9 cellular contexts compared by ENCODE assay signal in genomic region chr22:50242406-50242949, GRCh38. TPM values are rescaled to one million over a fixed set of nuclear protein-coding genes. Genes with fewer than 3 reads are reported as not detected.
A peak's percentile ranks its signal among the peaks of the same experiment; 100 is the strongest.
DNase-seq lines count a peak whose midpoint lies in the region; ATAC-seq, FAIRE-seq and TF ChIP-seq lines count a peak whose summit lies in the region.
"Had no signal": no experiment of that assay in that cellular context is flagged by ENCODE, and none has a peak within 500 bp of the region (broad histone marks: within the 10 kb centered on the region; RNA-seq: fewer than 3 reads in every experiment).

No MANE protein-coding gene starts in this region.

- intact Hi-C loops in GM12878 (cut with micrococcal nuclease; ENCODE audit: unreplicated experiment) = loop anchor here (5.0 to 10.0 kb wide), 2 partner anchors 232 to 380 kb away; partner anchors contain the start of gene SBF1
- intact Hi-C loops in posterior cingulate gyrus (cut with DNase I) = loop anchor here (10.0 kb wide), 1 partner anchor 262 kb away; the partner anchor contains the start of genes LMF2 and NCAPH2
- intact Hi-C loops in left colon (cut with DNase I, micrococcal nuclease) = no loop called here

- no peak for ATAC-seq in GM12878
- ATAC-seq in GM21723 (IDR thresholded peaks at IDR 0.05; ENCODE audit: unreplicated experiment) = no peak
- ATAC-seq in left colon = no peak

- H3K4me1 ChIP-seq in GM12878 (ENCODE audit: control insufficient read depth, insufficient read depth, low read length) (peaks cover 10% of the 10 kb centered on the region), muscle layer of duodenum (ENCODE audit: control insufficient read depth in 1 of 2, insufficient read depth in 2 of 2, low read length in 2 of 2) (peaks cover 8 to 42% of the 10 kb centered on the region in 2 donors)

- in situ Hi-C loops in GM12878 (cut with MboI) = no loop called here

- CTCF ChIA-PET in AG04450 (lab: Charles Lee) = interaction anchor here (0.7 to 2.6 kb wide), 6 partner anchors 8 to 124 kb away, joined by 3 to 14 read pairs (median 6); partner anchors contain the start of gene HDAC10
- CTCF ChIA-PET in GM12878 (lab: Yijun Ruan, JAX) = interaction anchor here (0.5 to 3.8 kb wide), 11 partner anchors 8 to 379 kb away, joined by 3 to 24 read pairs (median 3); partner anchors contain the start of gene HDAC10

- DNase-seq in AG04450 (ENCODE audit: low read depth, low spot score) = no peak
- DNase-seq in HFFc6 = no peak
- DNase-seq in GM12878 (ENCODE audit: low read depth, low spot score) = no peak
- DNase-seq in stimulated activated CD4-positive, alpha-beta T cell treated with anti-CD3 and anti-CD28 coated beads, Interleukin-12 subunit alpha, Interleukin-12 subunit beta, amount 100 ng/mL, for 4 hours = no peak
- DNase-seq in posterior cingulate gyrus = no peak
- no peak for DNase-seq in left colon

- WGBS in GM12878 (ENCODE audit: insufficient coverage, insufficient replicate concordance, low lambda C conversion rate, missing lambda C conversion rate) = 47% methylated on average over 14 of the region's 14 CpGs

- no peak overlapping the region for H2AFZ ChIP-seq in GM12878 (ENCODE audit: control insufficient read depth, low read depth, low read length)

- POLR2A ChIA-PET in AG04450 (lab: Yijun Ruan, JAX) (no interaction called here), GM12878 (lab: Charles Lee) (interaction anchor here (0.7 to 1.2 kb wide), 4 partner anchors 8 to 398 kb away, joined by 3 to 5 read pairs (median 4); partner anchors contain the start of gene HDAC10)

- H3K9me3 ChIP-seq in AG04450 (ENCODE audit: control insufficient read depth, insufficient read depth, low read length) (peaks cover 4% of the 10 kb centered on the region; the same call in 1 of the 2 replicates), GM12878 (replicated peaks; ENCODE audit: control insufficient read depth, insufficient read depth, low read length) (no peaks in the 10 kb centered on the region), muscle layer of duodenum (ENCODE audit: control insufficient read depth in 1 of 2, low read length in 2 of 2) (no peaks in the 10 kb centered on the region)
- H3K9me3 ChIP-seq: neutrophil had no signal

- no TSS peak for BruUV-seq in GM12878 (replicated peaks; lab: Mats Ljungman, UMichigan)

- H3K27ac ChIP-seq in AG04450 (ENCODE audit: low read depth, low read length) = no peak overlapping the region
- no peak overlapping the region for H3K27ac ChIP-seq in GM12878 (ENCODE audit: control insufficient read depth, insufficient read depth)
- H3K27ac ChIP-seq in muscle layer of duodenum (ENCODE audit: low read length) = no peak overlapping the region
- H3K27ac ChIP-seq: neutrophil had no signal

- H3K27me3 ChIP-seq in AG04450 (ENCODE audit: control insufficient read depth, insufficient read depth, low read length) (no peaks in the 10 kb centered on the region), GM12878 (replicated peaks in 1 of 2; ENCODE audit: control insufficient read depth in 2 of 2, insufficient read depth in 2 of 2, low read length in 1 of 2) (no peaks in the 10 kb centered on the region), muscle layer of duodenum (ENCODE audit: low read depth, low read length) (no peaks in the 10 kb centered on the region)
- H3K27me3 ChIP-seq: neutrophil had no signal

- peak overlapping the region; percentile 89 for H3K4me3 Mint-ChIP-seq in HFFc6

- peaks cover 18% of the 10 kb centered on the region for H3K36me3 Mint-ChIP-seq in HFFc6 (ENCODE audit: low read depth)

- H4K20me1 ChIP-seq in GM12878 (ENCODE audit: control insufficient read depth, insufficient read depth) = no peaks in the 10 kb centered on the region; the same call in none of the 2 replicates

- no peak for TF ChIP-seq POLR2A in GM12878 (IDR thresholded peaks at IDR 0.05; ENCODE audit: low read depth, low read length)

- no peak for TF ChIP-seq RAD21 in GM12878 (IDR thresholded peaks at IDR 0.05; ENCODE audit: insufficient read depth, low read depth, low read length)

- H3K9me3 Mint-ChIP-seq in HFFc6 = no peaks in the 10 kb centered on the region; the same call in 1 of the 2 replicates

- peak overlapping the region; percentile 98 for H3K4me2 ChIP-seq in GM12878 (ENCODE audit: control insufficient read depth, insufficient read depth)

- no peak for TF ChIP-seq EP300 in GM12878 (IDR thresholded peaks at IDR 0.05; ENCODE audit: borderline replicate concordance in 1 of 2, control insufficient read depth in 1 of 2, low read depth in 2 of 2, low read length in 2 of 2)

- H3K4me3 ChIP-seq in AG04450 (ENCODE audit: low read depth, low read length) (peak overlapping the region; percentile 47), GM12878 (peak overlapping the region; percentile 83), muscle layer of duodenum (ENCODE audit: low read depth in 1 of 2, low read length in 2 of 2) (peak overlapping the region; percentile 42 to 98)

- no peak for FAIRE-seq in GM12878 (lab: Jason Lieb, UNC)

- peak overlapping the region; percentile 10; the same call in 1 of the 2 replicates for H3K9ac ChIP-seq in GM12878 (ENCODE audit: control insufficient read depth, insufficient read depth, low read length)

- SMC1A ChIA-PET in GM12878 (lab: Charles Lee; ENCODE audit: uncharacterized antibody, unreplicated experiment) = interaction anchor here (1.0 to 2.9 kb wide), 5 partner anchors 8 to 379 kb away, joined by 4 to 11 read pairs (median 5); partner anchors contain the start of gene HDAC10

- H3K27me3 Mint-ChIP-seq in HFFc6 (ENCODE audit: insufficient read depth) = peaks cover 8% of the 10 kb centered on the region

- peaks cover 55% of the 10 kb centered on the region for H3K79me2 ChIP-seq in GM12878 (ENCODE audit: control insufficient read depth, insufficient read depth, low read length)

- RAD21 ChIA-PET in GM12878 (lab: Charles Lee; ENCODE audit: unreplicated experiment) = interaction anchor here (0.6 to 1.7 kb wide), 5 partner anchors 9 to 460 kb away, joined by 3 to 4 read pairs (median 3); partner anchors contain the start of gene HDAC10

- peak overlapping the region; percentile 46; the same call in 1 of the 2 replicates for H3K27ac Mint-ChIP-seq in HFFc6

- H3K36me3 ChIP-seq in GM12878 (ENCODE audit: control insufficient read depth in 2 of 2, insufficient read depth in 2 of 2, low read length in 1 of 2) (peaks cover 9 to 19% of the 10 kb centered on the region in 2 experiments; a peak in 3 of 4 replicates), muscle layer of duodenum (ENCODE audit: control insufficient read depth in 1 of 2, insufficient read depth in 2 of 2, low read length in 2 of 2) (peaks cover 8 to 30% of the 10 kb centered on the region in 2 donors)

- peaks cover 35% of the 10 kb centered on the region for H3K4me1 Mint-ChIP-seq in HFFc6 (ENCODE audit: low read depth)

- TF ChIP-seq CTCF in AG04450 (IDR thresholded peaks at IDR 0.05; ENCODE audit: low read depth, low read length) (no peak), HFFc6 (IDR thresholded peaks at IDR 0.05) (no peak), GM12878 (IDR thresholded peaks at IDR 0.05 in 2 of 3, conservative IDR thresholded peaks at IDR 0.05 in 1 of 3; ENCODE audit: control insufficient read depth in 2 of 3, extremely low read depth in 1 of 3, insufficient read depth in 1 of 3, low read depth in 3 of 3, low read length in 3 of 3) (no peak)

RNA-seq across cellular contexts. Expression of gene TUBGCP6, which starts 2.3 kb away (rescaled TPM):
- polyA plus RNA-seq in AG04450 (2011; rRNA removed) (8.5 and 10.8 TPM in 2 replicates), GM12878 (2011; rRNA removed) (7.7 and 16.1 TPM in 2 replicates), GM12878 (2014; fragmentation: Illumina TruSeq; extraction: Trizol) (5.7 and 9.6 TPM in 2 replicates), GM12878 (2014; fragmentation: Nextera tagmentation; extraction: Ambion mirVana) (1 to 10 TPM in 1 of 2 experiments, under 1 TPM in 1; 0.74 to 2.0 TPM), GM12878 (2014; rRNA removed) (35.5 and 42.2 TPM in 2 replicates), GM12878 (2016; fragmentation: Nextera tagmentation; extraction: Ambion mirVana) (10 to 100 TPM; 22.8 to 23.0 TPM)
- 11.9 and 12.7 TPM in 2 replicates for polyA minus RNA-seq in AG04450 (2011; rRNA and poly(A)+ RNA removed)
- 10 to 100 TPM; 20.1 to 26.8 (median 21.7) TPM for total RNA-seq in HFFc6 (2021; fragmentation: NEBNext Ultra II Directional; extraction: Animal tissue kit (Norgen Biotek cat#: 25700))
- total RNA-seq in GM12878 (2013; cell fraction: nucleolus; rRNA removed) = 117 and 138 TPM in 2 replicates
- total RNA-seq in GM12878 (2014; rRNA removed) (29.8 and 31.1 TPM in 2 replicates), GM12878 (2014; rRNA removed; fragmentation: Illumina TruSeq; extraction: Trizol) (9.7 and 10.4 TPM in 2 replicates), GM12878 (2021) (33.3 and 41.4 TPM in 2 replicates), left colon (10 to 100 TPM; 26.3 to 31.6 TPM)
- polyA plus RNA-seq in GM12878 (2011; ENCODE audit: low read depth) = 14.9 TPM
- polyA plus RNA-seq in GM12878 (2011; cell fraction: cytosol; rRNA removed) = 16.2 and 26.4 TPM in 2 replicates
- polyA plus RNA-seq in GM12878 (2011; cell fraction: nucleus; rRNA removed) = 370 and 394 TPM in 2 replicates
- polyA plus RNA-seq in GM12878 (2012) = 31.4 and 32.3 TPM in 2 replicates
- polyA minus RNA-seq in GM12878 (2011; rRNA and poly(A)+ RNA removed) = 13.4 and 15.0 TPM in 2 replicates
- 10.2 and 10.4 TPM in 2 replicates for polyA minus RNA-seq in GM12878 (2011; cell fraction: cytosol; rRNA and poly(A)+ RNA removed)
- 32.4 and 44.1 TPM in 2 replicates for polyA minus RNA-seq in GM12878 (2011; cell fraction: nucleus; rRNA and poly(A)+ RNA removed)

RNA-seq across cellular contexts. Expression of gene HDAC10, which starts 8.6 kb away (rescaled TPM):
- polyA plus RNA-seq in AG04450 (2011; rRNA removed) = 7.0 and 9.9 TPM in 2 replicates
- 7.4 and 9.7 TPM in 2 replicates for polyA minus RNA-seq in AG04450 (2011; rRNA and poly(A)+ RNA removed)
- 10 to 100 TPM; 24.2 to 30.9 (median 28.9) TPM for total RNA-seq in HFFc6 (2021; fragmentation: NEBNext Ultra II Directional; extraction: Animal tissue kit (Norgen Biotek cat#: 25700))
- 111 and 138 TPM in 2 replicates for total RNA-seq in GM12878 (2013; cell fraction: nucleolus; rRNA removed)
- total RNA-seq in GM12878 (2014; rRNA removed) = 13.8 and 20.5 TPM in 2 replicates
- total RNA-seq in GM12878 (2014; rRNA removed; fragmentation: Illumina TruSeq; extraction: Trizol) = 3.9 and 5.1 TPM in 2 replicates
- 42.4 and 48.6 TPM in 2 replicates for total RNA-seq in GM12878 (2021)
- 19.5 TPM for polyA plus RNA-seq in GM12878 (2011; ENCODE audit: low read depth)
- 4.4 and 7.9 TPM in 2 replicates for polyA plus RNA-seq in GM12878 (2011; rRNA removed)
- polyA plus RNA-seq in GM12878 (2011; cell fraction: cytosol; rRNA removed) = 6.1 and 11.1 TPM in 2 replicates
- polyA plus RNA-seq in GM12878 (2011; cell fraction: nucleus; rRNA removed) = 298 and 323 TPM in 2 replicates
- polyA plus RNA-seq in GM12878 (2012) = 62.3 and 69.8 TPM in 2 replicates
- polyA plus RNA-seq in GM12878 (2014; fragmentation: Illumina TruSeq; extraction: Trizol) = 1.2 and 4.3 TPM in 2 replicates
- polyA plus RNA-seq in GM12878 (2014; fragmentation: Nextera tagmentation; extraction: Ambion mirVana) = under 1 TPM; 0.26 to 0.51 TPM
- polyA plus RNA-seq in GM12878 (2014; rRNA removed) = 42.3 and 51.7 TPM in 2 replicates
- polyA plus RNA-seq in GM12878 (2016; fragmentation: Nextera tagmentation; extraction: Ambion mirVana) = 1 to 10 TPM; 4.5 to 5.0 TPM
- 9.3 and 15.4 TPM in 2 replicates for polyA minus RNA-seq in GM12878 (2011; rRNA and poly(A)+ RNA removed)
- 11.4 and 11.5 TPM in 2 replicates for polyA minus RNA-seq in GM12878 (2011; cell fraction: cytosol; rRNA and poly(A)+ RNA removed)
- polyA minus RNA-seq in GM12878 (2011; cell fraction: nucleus; rRNA and poly(A)+ RNA removed) = 51.5 and 73.5 TPM in 2 replicates
- 10 to 100 TPM; 48.3 to 49.2 TPM for total RNA-seq in left colon

RNA-seq across cellular contexts. Expression of gene MAPK12, which starts 19.0 kb away (rescaled TPM):
- polyA plus RNA-seq in AG04450 (2011; rRNA removed) (26.6 and 33.7 TPM in 2 replicates), GM12878 (2011; rRNA removed) (7.5 and 16.1 TPM in 2 replicates), GM12878 (2014; fragmentation: Illumina TruSeq; extraction: Trizol) (3.6 and 16.1 TPM in 2 replicates), GM12878 (2014; fragmentation: Nextera tagmentation; extraction: Ambion mirVana) (1 to 10 TPM; 1.1 to 3.8 TPM), GM12878 (2014; rRNA removed) (32.0 and 33.2 TPM in 2 replicates), GM12878 (2016; fragmentation: Nextera tagmentation; extraction: Ambion mirVana) (10 to 100 TPM in 1 of 2 experiments, 1 to 10 TPM in 1; 9.5 to 17.1 TPM)
- polyA minus RNA-seq in AG04450 (2011; rRNA and poly(A)+ RNA removed) = 32.0 and 45.4 TPM in 2 replicates
- 10 to 100 TPM; 31.4 to 39.5 (median 34.1) TPM for total RNA-seq in HFFc6 (2021; fragmentation: NEBNext Ultra II Directional; extraction: Animal tissue kit (Norgen Biotek cat#: 25700))
- total RNA-seq in GM12878 (2013; cell fraction: nucleolus; rRNA removed) = 54.9 and 65.7 TPM in 2 replicates
- total RNA-seq in GM12878 (2014; rRNA removed) (22.8 and 23.0 TPM in 2 replicates), GM12878 (2014; rRNA removed; fragmentation: Illumina TruSeq; extraction: Trizol) (14.5 and 16.5 TPM in 2 replicates), GM12878 (2021) (34.0 and 38.9 TPM in 2 replicates), left colon (1 to 10 TPM; 3.0 to 3.1 TPM)
- 6.8 TPM for polyA plus RNA-seq in GM12878 (2011; ENCODE audit: low read depth)
- 22.6 and 27.5 TPM in 2 replicates for polyA plus RNA-seq in GM12878 (2011; cell fraction: cytosol; rRNA removed)
- 130 and 145 TPM in 2 replicates for polyA plus RNA-seq in GM12878 (2011; cell fraction: nucleus; rRNA removed)
- 15.0 and 21.3 TPM in 2 replicates for polyA plus RNA-seq in GM12878 (2012)
- 12.6 and 18.3 TPM in 2 replicates for polyA minus RNA-seq in GM12878 (2011; rRNA and poly(A)+ RNA removed)
- 7.8 and 10.4 TPM in 2 replicates for polyA minus RNA-seq in GM12878 (2011; cell fraction: cytosol; rRNA and poly(A)+ RNA removed)
- 25.1 and 35.3 TPM in 2 replicates for polyA minus RNA-seq in GM12878 (2011; cell fraction: nucleus; rRNA and poly(A)+ RNA removed)

RNA-seq across cellular contexts. Expression of gene MAPK11, which starts 27.7 kb away (rescaled TPM):
- 6.7 and 9.6 TPM in 2 replicates for polyA plus RNA-seq in AG04450 (2011; rRNA removed)
- 8.1 and 11.6 TPM in 2 replicates for polyA minus RNA-seq in AG04450 (2011; rRNA and poly(A)+ RNA removed)
- total RNA-seq in HFFc6 (2021; fragmentation: NEBNext Ultra II Directional; extraction: Animal tissue kit (Norgen Biotek cat#: 25700)) = 10 to 100 TPM in 1 of 6 experiments, 1 to 10 TPM in 5; 6.0 to 10.2 (median 7.8) TPM
- total RNA-seq in GM12878 (2013; cell fraction: nucleolus; rRNA removed) = 5.1 and 5.8 TPM in 2 replicates
- 9.4 and 10.0 TPM in 2 replicates for total RNA-seq in GM12878 (2014; rRNA removed)
- 3.8 and 4.0 TPM in 2 replicates for total RNA-seq in GM12878 (2014; rRNA removed; fragmentation: Illumina TruSeq; extraction: Trizol)
- total RNA-seq in GM12878 (2021) = 10.8 and 12.8 TPM in 2 replicates
- 2.6 TPM for polyA plus RNA-seq in GM12878 (2011; ENCODE audit: low read depth)
- polyA plus RNA-seq in GM12878 (2011; rRNA removed) = 2.5 and 6.2 TPM in 2 replicates
- 5.7 and 9.1 TPM in 2 replicates for polyA plus RNA-seq in GM12878 (2011; cell fraction: cytosol; rRNA removed)
- 33.9 and 40.9 TPM in 2 replicates for polyA plus RNA-seq in GM12878 (2011; cell fraction: nucleus; rRNA removed)
- polyA plus RNA-seq in GM12878 (2012) = 6.6 and 7.4 TPM in 2 replicates
- polyA plus RNA-seq in GM12878 (2014; fragmentation: Illumina TruSeq; extraction: Trizol) = 1.4 and 3.7 TPM in 2 replicates
- under 1 TPM; 0.05 to 0.16 TPM for polyA plus RNA-seq in GM12878 (2014; fragmentation: Nextera tagmentation; extraction: Ambion mirVana)
- polyA plus RNA-seq in GM12878 (2014; rRNA removed) = 11.6 and 14.0 TPM in 2 replicates
- under 1 TPM; 0.44 to 0.58 TPM for polyA plus RNA-seq in GM12878 (2016; fragmentation: Nextera tagmentation; extraction: Ambion mirVana)
- polyA minus RNA-seq in GM12878 (2011; rRNA and poly(A)+ RNA removed) = 3.4 and 6.0 TPM in 2 replicates
- polyA minus RNA-seq in GM12878 (2011; cell fraction: cytosol; rRNA and poly(A)+ RNA removed) = 2.1 and 3.0 TPM in 2 replicates
- polyA minus RNA-seq in GM12878 (2011; cell fraction: nucleus; rRNA and poly(A)+ RNA removed) = 2.9 and 3.2 TPM in 2 replicates
- 1 to 10 TPM; 1.2 to 1.9 TPM for total RNA-seq in left colon

RNA-seq across cellular contexts. Expression of gene SELENOO, which starts 41.7 kb away (rescaled TPM):
- polyA plus RNA-seq in AG04450 (2011; rRNA removed) (6.8 and 9.4 TPM in 2 replicates), GM12878 (2011; rRNA removed) (3.2 and 7.6 TPM in 2 replicates), GM12878 (2014; fragmentation: Illumina TruSeq; extraction: Trizol) (0.16 and 2.4 TPM in 2 replicates), GM12878 (2014; fragmentation: Nextera tagmentation; extraction: Ambion mirVana) (1 to 10 TPM in 1 of 2 experiments, under 1 TPM in 1; 0.42 to 1.4 TPM), GM12878 (2014; rRNA removed) (20.3 and 28.2 TPM in 2 replicates), GM12878 (2016; fragmentation: Nextera tagmentation; extraction: Ambion mirVana) (1 to 10 TPM; 2.1 to 2.3 TPM)
- polyA minus RNA-seq in AG04450 (2011; rRNA and poly(A)+ RNA removed) = 3.4 and 4.9 TPM in 2 replicates
- total RNA-seq in HFFc6 (2021; fragmentation: NEBNext Ultra II Directional; extraction: Animal tissue kit (Norgen Biotek cat#: 25700)) = 10 to 100 TPM; 14.4 to 18.0 (median 16.0) TPM
- total RNA-seq in GM12878 (2013; cell fraction: nucleolus; rRNA removed) = 8.6 and 12.9 TPM in 2 replicates
- total RNA-seq in GM12878 (2014; rRNA removed) (19.8 and 23.3 TPM in 2 replicates), GM12878 (2014; rRNA removed; fragmentation: Illumina TruSeq; extraction: Trizol) (4.1 and 4.3 TPM in 2 replicates), GM12878 (2021) (18.1 and 21.7 TPM in 2 replicates), left colon (10 to 100 TPM; 21.9 to 29.6 TPM)
- polyA plus RNA-seq in GM12878 (2011; ENCODE audit: low read depth) = 4.5 TPM
- polyA plus RNA-seq in GM12878 (2011; cell fraction: cytosol; rRNA removed) = 13.6 and 22.1 TPM in 2 replicates
- polyA plus RNA-seq in GM12878 (2011; cell fraction: nucleus; rRNA removed) = 54.5 and 73.7 TPM in 2 replicates
- polyA plus RNA-seq in GM12878 (2012) = 15.2 and 16.0 TPM in 2 replicates
- 5.2 and 11.2 TPM in 2 replicates for polyA minus RNA-seq in GM12878 (2011; rRNA and poly(A)+ RNA removed)
- polyA minus RNA-seq in GM12878 (2011; cell fraction: cytosol; rRNA and poly(A)+ RNA removed) = 3.5 and 3.7 TPM in 2 replicates
- polyA minus RNA-seq in GM12878 (2011; cell fraction: nucleus; rRNA and poly(A)+ RNA removed) = 5.3 and 7.7 TPM in 2 replicates

Comparison
In these comparisons a context has a peak if more than half of its experiments do, and no peak if none do; other contexts are left out.
1. intact Hi-C loops: an anchor here in GM12878 (5.0 to 10.0 kb wide) and posterior cingulate gyrus (10.0 kb wide); none called in left colon.